1 cellular context compared by ENCODE assay signal in the genomic region with DNA sequence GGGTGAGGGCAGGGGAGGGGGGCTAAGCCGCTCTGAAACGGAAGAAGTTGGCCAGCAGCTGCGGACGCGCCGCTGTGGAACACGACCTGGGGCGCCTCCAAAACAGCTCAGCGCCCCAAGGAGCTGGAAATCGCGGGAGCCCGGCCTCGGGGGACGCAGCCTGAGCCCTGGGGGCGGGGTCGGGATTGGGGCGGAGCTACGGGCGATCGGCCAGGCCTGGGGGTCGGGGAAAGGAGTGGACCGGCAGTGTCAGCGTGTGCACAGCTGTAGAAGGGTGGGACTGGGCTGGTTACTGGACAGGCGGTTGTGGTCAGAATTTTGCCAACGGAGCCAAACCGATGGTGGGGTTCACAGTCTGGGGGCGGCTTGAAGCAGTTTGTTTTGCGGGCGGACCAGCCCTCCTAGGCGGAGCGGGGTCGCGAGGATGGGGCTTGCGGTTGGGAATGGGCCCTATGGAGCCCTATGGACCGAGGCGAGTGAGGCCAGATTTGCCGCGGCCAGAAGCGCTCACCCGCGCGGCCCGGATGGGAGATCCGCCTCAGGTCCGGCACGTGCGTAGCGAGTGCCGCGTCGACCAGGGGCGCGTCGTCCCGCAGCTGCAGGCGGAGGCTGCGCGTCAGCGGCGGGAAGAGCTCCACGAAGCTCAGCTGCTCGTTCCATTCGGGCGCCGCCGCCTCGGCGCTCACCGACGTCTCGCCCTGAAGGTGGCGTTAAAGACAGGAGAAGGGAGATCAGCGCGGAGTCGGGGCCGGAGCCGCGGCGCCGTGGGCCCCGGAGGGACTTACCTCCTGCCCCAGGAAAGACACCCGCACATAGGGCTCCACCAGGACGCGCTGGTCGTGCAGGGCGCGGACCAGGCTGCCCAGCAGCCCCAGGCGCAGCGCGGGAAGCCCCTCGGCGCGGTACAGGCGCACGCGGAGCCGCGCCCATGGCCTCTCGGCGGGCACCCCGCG.
TF ChIP-seq lines count a peak whose summit lies in the region.

No MANE protein-coding gene starts in this region.

TF ChIP-seq in K562, 482 proteins besides CTCF, POLR2A, EP300 and RAD21 (continued from another document and continues in another):
- TF ChIP-seq SIN3B (IDR thresholded peaks at IDR 0.05; ENCODE audit: low read depth), result no peak
- peak; percentile 96; the same call in 1 of the 2 replicates for TF ChIP-seq NR1H2 (CRISPR knock-in tag; IDR thresholded peaks at IDR 0.05)
- no peak for TF ChIP-seq HOXB6 (CRISPR knock-in tag; IDR thresholded peaks at IDR 0.05; ENCODE audit: borderline replicate concordance)
- TF ChIP-seq, protein P1, sequence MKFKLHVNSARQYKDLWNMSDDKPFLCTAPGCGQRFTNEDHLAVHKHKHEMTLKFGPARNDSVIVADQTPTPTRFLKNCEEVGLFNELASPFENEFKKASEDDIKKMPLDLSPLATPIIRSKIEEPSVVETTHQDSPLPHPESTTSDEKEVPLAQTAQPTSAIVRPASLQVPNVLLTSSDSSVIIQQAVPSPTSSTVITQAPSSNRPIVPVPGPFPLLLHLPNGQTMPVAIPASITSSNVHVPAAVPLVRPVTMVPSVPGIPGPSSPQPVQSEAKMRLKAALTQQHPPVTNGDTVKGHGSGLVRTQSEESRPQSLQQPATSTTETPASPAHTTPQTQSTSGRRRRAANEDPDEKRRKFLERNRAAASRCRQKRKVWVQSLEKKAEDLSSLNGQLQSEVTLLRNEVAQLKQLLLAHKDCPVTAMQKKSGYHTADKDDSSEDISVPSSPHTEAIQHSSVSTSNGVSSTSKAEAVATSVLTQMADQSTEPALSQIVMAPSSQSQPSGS (CRISPR knock-in tag; IDR thresholded peaks at IDR 0.05), result no peak
- TF ChIP-seq ETS2 (tag; IDR thresholded peaks at IDR 0.05; ENCODE audit: borderline replicate concordance, poor library complexity, severe bottlenecking), result no peak
- no peak for TF ChIP-seq FOXJ3 (CRISPR knock-in tag; IDR thresholded peaks at IDR 0.05)
- TF ChIP-seq RBM22 (IDR thresholded peaks at IDR 0.05; ENCODE audit: low read depth, low read length, poor library complexity, severe bottlenecking), result peak; percentile 14
- peak; percentile 79 for TF ChIP-seq CTBP1 (IDR thresholded peaks at IDR 0.05; ENCODE audit: borderline replicate concordance)
- TF ChIP-seq ZNF41 (CRISPR knock-in tag; conservative IDR thresholded peaks at IDR 0.05), result no peak
- TF ChIP-seq RAD51 (IDR thresholded peaks at IDR 0.05; ENCODE audit: borderline replicate concordance, low read depth), result no peak
- TF ChIP-seq MCM7 (IDR thresholded peaks at IDR 0.05), result no peak
- TF ChIP-seq, protein P2, sequence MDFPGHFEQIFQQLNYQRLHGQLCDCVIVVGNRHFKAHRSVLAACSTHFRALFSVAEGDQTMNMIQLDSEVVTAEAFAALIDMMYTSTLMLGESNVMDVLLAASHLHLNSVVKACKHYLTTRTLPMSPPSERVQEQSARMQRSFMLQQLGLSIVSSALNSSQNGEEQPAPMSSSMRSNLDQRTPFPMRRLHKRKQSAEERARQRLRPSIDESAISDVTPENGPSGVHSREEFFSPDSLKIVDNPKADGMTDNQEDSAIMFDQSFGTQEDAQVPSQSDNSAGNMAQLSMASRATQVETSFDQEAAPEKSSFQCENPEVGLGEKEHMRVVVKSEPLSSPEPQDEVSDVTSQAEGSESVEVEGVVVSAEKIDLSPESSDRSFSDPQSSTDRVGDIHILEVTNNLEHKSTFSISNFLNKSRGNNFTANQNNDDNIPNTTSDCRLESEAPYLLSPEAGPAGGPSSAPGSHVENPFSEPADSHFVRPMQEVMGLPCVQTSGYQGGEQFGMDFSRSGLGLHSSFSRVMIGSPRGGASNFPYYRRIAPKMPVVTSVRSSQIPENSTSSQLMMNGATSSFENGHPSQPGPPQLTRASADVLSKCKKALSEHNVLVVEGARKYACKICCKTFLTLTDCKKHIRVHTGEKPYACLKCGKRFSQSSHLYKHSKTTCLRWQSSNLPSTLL (IDR thresholded peaks at IDR 0.05), result no peak
- TF ChIP-seq ZNF3 (CRISPR knock-in tag; IDR thresholded peaks at IDR 0.05), result no peak
- no peak for TF ChIP-seq NCOA6 (IDR thresholded peaks at IDR 0.05)
- TF ChIP-seq SAP30 (IDR thresholded peaks at IDR 0.05; ENCODE audit: borderline replicate concordance, insufficient read depth, low read depth, low read length, poor library complexity, severe bottlenecking), result no peak
- no peak for TF ChIP-seq HLTF (IDR thresholded peaks at IDR 0.05)
- TF ChIP-seq, protein P3, sequence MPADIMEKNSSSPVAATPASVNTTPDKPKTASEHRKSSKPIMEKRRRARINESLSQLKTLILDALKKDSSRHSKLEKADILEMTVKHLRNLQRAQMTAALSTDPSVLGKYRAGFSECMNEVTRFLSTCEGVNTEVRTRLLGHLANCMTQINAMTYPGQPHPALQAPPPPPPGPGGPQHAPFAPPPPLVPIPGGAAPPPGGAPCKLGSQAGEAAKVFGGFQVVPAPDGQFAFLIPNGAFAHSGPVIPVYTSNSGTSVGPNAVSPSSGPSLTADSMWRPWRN (IDR thresholded peaks at IDR 0.05; ENCODE audit: low read depth), result peak; percentile 60; the same call in 1 of the 2 replicates
- TF ChIP-seq TGIF2 (CRISPR knock-in tag; IDR thresholded peaks at IDR 0.05), result 0 out of 2 replicates have a peak, but pooled peaks have one; percentile 44
- no peak for TF ChIP-seq KLF10 (CRISPR knock-in tag; IDR thresholded peaks at IDR 0.05)
- no peak for TF ChIP-seq ZNF311 (CRISPR knock-in tag; IDR thresholded peaks at IDR 0.05)
- TF ChIP-seq NFE2 (IDR thresholded peaks at IDR 0.05; ENCODE audit: low read depth), result no peak
- TF ChIP-seq TAF7 (tag; IDR thresholded peaks at IDR 0.05), result no peak
- TF ChIP-seq NFIC (IDR thresholded peaks at IDR 0.05), result no peak
- TF ChIP-seq CHD1 (IDR thresholded peaks at IDR 0.05; ENCODE audit: low read length), result no peak
- TF ChIP-seq, protein P4, sequence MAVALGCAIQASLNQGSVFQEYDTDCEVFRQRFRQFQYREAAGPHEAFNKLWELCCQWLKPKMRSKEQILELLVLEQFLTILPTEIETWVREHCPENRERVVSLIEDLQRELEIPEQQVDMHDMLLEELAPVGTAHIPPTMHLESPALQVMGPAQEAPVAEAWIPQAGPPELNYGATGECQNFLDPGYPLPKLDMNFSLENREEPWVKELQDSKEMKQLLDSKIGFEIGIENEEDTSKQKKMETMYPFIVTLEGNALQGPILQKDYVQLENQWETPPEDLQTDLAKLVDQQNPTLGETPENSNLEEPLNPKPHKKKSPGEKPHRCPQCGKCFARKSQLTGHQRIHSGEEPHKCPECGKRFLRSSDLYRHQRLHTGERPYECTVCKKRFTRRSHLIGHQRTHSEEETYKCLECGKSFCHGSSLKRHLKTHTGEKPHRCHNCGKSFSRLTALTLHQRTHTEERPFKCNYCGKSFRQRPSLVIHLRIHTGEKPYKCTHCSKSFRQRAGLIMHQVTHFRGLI (CRISPR knock-in tag; IDR thresholded peaks at IDR 0.05), result no peak
- TF ChIP-seq SP1 (CRISPR knock-in tag; IDR thresholded peaks at IDR 0.05), result no peak
- no peak; a peak in 1 of 4 replicates for TF ChIP-seq KDM1A (IDR thresholded peaks at IDR 0.05)
- no peak for TF ChIP-seq PRMT5 (CRISPR knock-in tag; IDR thresholded peaks at IDR 0.05)
- no peak for TF ChIP-seq ZEB2 (IDR thresholded peaks at IDR 0.05)
- TF ChIP-seq BRD9 (IDR thresholded peaks at IDR 0.05; ENCODE audit: low read depth, partially characterized antibody), result no peak
- TF ChIP-seq ZBTB8A (IDR thresholded peaks at IDR 0.05; ENCODE audit: partially characterized antibody), result no peak
- no peak for TF ChIP-seq TBL1XR1 (IDR thresholded peaks at IDR 0.05; ENCODE audit: low read length in 2 of 2)
- TF ChIP-seq TCF7L2 (IDR thresholded peaks at IDR 0.05; ENCODE audit: low read depth, low read length), result no peak
- TF ChIP-seq CHCHD3 (CRISPR knock-in tag; IDR thresholded peaks at IDR 0.05), result no peak
- TF ChIP-seq, protein P5, sequence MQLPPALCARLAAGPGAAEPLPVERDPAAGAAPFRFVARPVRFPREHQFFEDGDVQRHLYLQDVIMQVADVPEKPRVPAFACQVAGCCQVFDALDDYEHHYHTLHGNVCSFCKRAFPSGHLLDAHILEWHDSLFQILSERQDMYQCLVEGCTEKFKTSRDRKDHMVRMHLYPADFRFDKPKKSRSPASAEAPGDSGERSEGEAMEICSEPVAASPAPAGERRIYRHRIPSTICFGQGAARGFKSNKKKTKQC (CRISPR knock-in tag; IDR thresholded peaks at IDR 0.05), result peak; percentile 95
- TF ChIP-seq HSF4 (CRISPR knock-in tag; IDR thresholded peaks at IDR 0.05; ENCODE audit: borderline replicate concordance), result no peak
- TF ChIP-seq ZC3H4 (CRISPR knock-in tag; IDR thresholded peaks at IDR 0.05; ENCODE audit: borderline replicate concordance), result no peak
- TF ChIP-seq NR2F6 (CRISPR knock-in tag; IDR thresholded peaks at IDR 0.05), result no peak
- TF ChIP-seq OTX1 (CRISPR knock-in tag; IDR thresholded peaks at IDR 0.05), result no peak
- TF ChIP-seq, protein P6, sequence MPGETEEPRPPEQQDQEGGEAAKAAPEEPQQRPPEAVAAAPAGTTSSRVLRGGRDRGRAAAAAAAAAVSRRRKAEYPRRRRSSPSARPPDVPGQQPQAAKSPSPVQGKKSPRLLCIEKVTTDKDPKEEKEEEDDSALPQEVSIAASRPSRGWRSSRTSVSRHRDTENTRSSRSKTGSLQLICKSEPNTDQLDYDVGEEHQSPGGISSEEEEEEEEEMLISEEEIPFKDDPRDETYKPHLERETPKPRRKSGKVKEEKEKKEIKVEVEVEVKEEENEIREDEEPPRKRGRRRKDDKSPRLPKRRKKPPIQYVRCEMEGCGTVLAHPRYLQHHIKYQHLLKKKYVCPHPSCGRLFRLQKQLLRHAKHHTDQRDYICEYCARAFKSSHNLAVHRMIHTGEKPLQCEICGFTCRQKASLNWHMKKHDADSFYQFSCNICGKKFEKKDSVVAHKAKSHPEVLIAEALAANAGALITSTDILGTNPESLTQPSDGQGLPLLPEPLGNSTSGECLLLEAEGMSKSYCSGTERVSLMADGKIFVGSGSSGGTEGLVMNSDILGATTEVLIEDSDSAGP (CRISPR knock-in tag; IDR thresholded peaks at IDR 0.05), result no peak
- TF ChIP-seq, protein P7, sequence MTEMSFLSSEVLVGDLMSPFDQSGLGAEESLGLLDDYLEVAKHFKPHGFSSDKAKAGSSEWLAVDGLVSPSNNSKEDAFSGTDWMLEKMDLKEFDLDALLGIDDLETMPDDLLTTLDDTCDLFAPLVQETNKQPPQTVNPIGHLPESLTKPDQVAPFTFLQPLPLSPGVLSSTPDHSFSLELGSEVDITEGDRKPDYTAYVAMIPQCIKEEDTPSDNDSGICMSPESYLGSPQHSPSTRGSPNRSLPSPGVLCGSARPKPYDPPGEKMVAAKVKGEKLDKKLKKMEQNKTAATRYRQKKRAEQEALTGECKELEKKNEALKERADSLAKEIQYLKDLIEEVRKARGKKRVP (CRISPR knock-in tag; IDR thresholded peaks at IDR 0.05), result no peak
- no peak for TF ChIP-seq RBM17 (IDR thresholded peaks at IDR 0.05; ENCODE audit: borderline replicate concordance, low read depth, low read length)
- TF ChIP-seq ERF (CRISPR knock-in tag; IDR thresholded peaks at IDR 0.05), result peak; percentile 23; the same call in 1 of the 2 replicates
- no peak for TF ChIP-seq CAMTA2 (CRISPR knock-in tag; conservative IDR thresholded peaks at IDR 0.05)
- TF ChIP-seq LARP7 (IDR thresholded peaks at IDR 0.05), result no peak
- no peak for TF ChIP-seq PYGO2 (tag; IDR thresholded peaks at IDR 0.05)
- no peak for TF ChIP-seq PML (IDR thresholded peaks at IDR 0.05; ENCODE audit: low read length)
- TF ChIP-seq ZNF197 (CRISPR knock-in tag; IDR thresholded peaks at IDR 0.05; ENCODE audit: low read depth), result no peak
- no peak for TF ChIP-seq HIVEP1 (CRISPR knock-in tag; IDR thresholded peaks at IDR 0.05)
